In genomic region chr9:131307974-131308373, GRCh38 we compare ENCODE assay signal across 1 cellular context.
TF ChIP-seq lines count a peak whose summit lies in the region.

No MANE protein-coding gene starts in this region.

TF ChIP-seq in K562, 482 proteins besides CTCF, POLR2A, EP300 and RAD21 (continued from another document):
- TF ChIP-seq E4F1 (CRISPR knock-in tag; IDR thresholded peaks at IDR 0.05; ENCODE audit: borderline replicate concordance) = no peak
- 0 out of 2 replicates have a peak, but pooled peaks have one; percentile 26 for TF ChIP-seq MAX (CRISPR knock-in tag; IDR thresholded peaks at IDR 0.05)
- no peak for TF ChIP-seq GMEB1 (CRISPR knock-in tag; IDR thresholded peaks at IDR 0.05)
- no peak for TF ChIP-seq RBM25 (IDR thresholded peaks at IDR 0.05; ENCODE audit: low read depth, low read length, severe bottlenecking)
- no peak for TF ChIP-seq PML (IDR thresholded peaks at IDR 0.05; ENCODE audit: low read length)
- TF ChIP-seq ZNF274 (IDR thresholded peaks at IDR 0.05; ENCODE audit: borderline replicate concordance, low read depth, low read length) = no peak
- no peak for TF ChIP-seq MCM7 (IDR thresholded peaks at IDR 0.05)
- no peak for TF ChIP-seq IRF2 (CRISPR knock-in tag; IDR thresholded peaks at IDR 0.05)
- 0 out of 2 replicates have a peak, but pooled peaks have one; percentile 25 for TF ChIP-seq RBFOX2 (IDR thresholded peaks at IDR 0.05; ENCODE audit: low read depth, low read length)
- TF ChIP-seq KLF13 (tag; IDR thresholded peaks at IDR 0.05; ENCODE audit: borderline replicate concordance, low read depth) = no peak
- no peak for TF ChIP-seq BRD9 (IDR thresholded peaks at IDR 0.05; ENCODE audit: low read depth, partially characterized antibody)
- TF ChIP-seq PHB (CRISPR knock-in tag; IDR thresholded peaks at IDR 0.05) = no peak
- no peak for TF ChIP-seq ZBTB12 (CRISPR knock-in tag; IDR thresholded peaks at IDR 0.05)
- peak; percentile 92 for TF ChIP-seq ZBTB33 (CRISPR knock-in tag; IDR thresholded peaks at IDR 0.05)
